Comparison of ENCODE assay signal across 13 cellular contexts in the genomic region with DNA sequence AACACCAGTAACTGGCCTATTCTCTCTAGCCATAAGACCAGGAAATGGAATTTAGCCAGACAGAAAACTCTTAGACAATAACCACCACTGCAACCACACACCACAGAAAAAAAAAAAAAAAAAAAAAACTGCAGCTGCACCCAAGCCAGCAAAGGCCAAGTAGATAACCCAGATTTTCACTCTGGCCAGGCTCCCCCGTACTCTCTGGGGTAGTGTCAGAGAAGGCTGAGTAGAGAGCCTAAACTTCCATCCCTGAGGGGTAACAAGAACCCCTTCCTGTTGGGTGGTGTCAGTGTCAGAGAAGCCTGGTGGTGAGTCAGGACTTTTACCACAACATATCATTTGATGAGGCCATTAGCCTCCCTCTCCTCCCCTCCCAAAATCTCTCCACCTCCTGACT. TPM values are rescaled to one million over a fixed set of nuclear protein-coding genes. Genes with fewer than 3 reads are reported as not detected.
DNase-seq lines count a peak whose midpoint lies in the region; ATAC-seq and TF ChIP-seq lines count a peak whose summit lies in the region.
"Had no signal": no experiment of that assay in that cellular context is flagged by ENCODE, and none has a peak within 500 bp of the region (broad histone marks: within the 10 kb centered on the region; RNA-seq: fewer than 3 reads in every experiment).

No MANE protein-coding gene starts in this region.

- peak overlapping the region; percentile 6 for H3K27ac Mint-ChIP-seq in activated CD4-positive, alpha-beta memory T cell treated with anti-CD3 and anti-CD28 coated beads, Interleukin-2, amount 10 ng/mL, durations not matched to agents 7 days and 5 days
- H3K27ac Mint-ChIP-seq in activated CD4-positive, alpha-beta memory T cell treated with anti-CD3 and anti-CD28 coated beads for 36 hours, result no peak overlapping the region
- H3K27ac Mint-ChIP-seq in activated CD4-positive, alpha-beta T cell treated with anti-CD3 and anti-CD28 coated beads for 36 hours, result no peak overlapping the region

- CTCF ChIA-PET in activated CD4-positive, alpha-beta memory T cell treated with anti-CD3 and anti-CD28 coated beads, Interleukin-2, amount 10 ng/mL, durations not matched to agents 7 days and 5 days (lab: Charles Lee), result no interaction called here
- CTCF ChIA-PET in activated CD4-positive, alpha-beta memory T cell treated with anti-CD3 and anti-CD28 coated beads for 36 hours (lab: Charles Lee), result no interaction called here
- CTCF ChIA-PET in activated CD4-positive, alpha-beta T cell treated with anti-CD3 and anti-CD28 coated beads for 36 hours (lab: Charles Lee), result interaction anchor here (0.6 kb wide), 1 partner anchor 362 kb away, joined by 3 read pairs; no protein-coding TSS in a partner anchor

- H3K4me3 ChIP-seq in prostate gland, result no peak overlapping the region
- H3K4me3 ChIP-seq: colonic mucosa had no signal

- no peak for DNase-seq in activated CD4-positive, alpha-beta memory T cell treated with anti-CD3 and anti-CD28 coated beads, Interleukin-2, amount 10 ng/mL, durations not matched to agents 7 days and 5 days
- no peak for DNase-seq in activated CD4-positive, alpha-beta memory T cell treated with anti-CD3 and anti-CD28 coated beads for 36 hours
- peak; percentile 46 for DNase-seq in LHCN-M2 (ENCODE audit: low read depth)
- DNase-seq in astrocyte of the hippocampus (ENCODE audit: low read depth, low spot score), result peak; percentile 26
- DNase-seq in stimulated activated naive CD8-positive, alpha-beta T cell treated with anti-CD3 and anti-CD28 coated beads, Interleukin-15, Interleukin-2, amounts not matched to agents 100 U/mL and 50 U/mL, for 24 hours, result no peak
- no peak for DNase-seq in SK-N-DZ (ENCODE audit: low spot score)
- no peak for DNase-seq in prostate gland (ENCODE audit: low spot score)
- no peak for DNase-seq in activated CD4-positive, alpha-beta T cell treated with anti-CD3 and anti-CD28 coated beads for 36 hours
- DNase-seq: colonic mucosa; NCI-H2171; stimulated activated CD4-positive, alpha-beta T cell treated with anti-CD3 and anti-CD28 coated beads, Interleukin-15, amount 100 ng/mL, for 24 hours had no signal

- no peaks in the 10 kb centered on the region for H3K4me1 ChIP-seq in prostate gland (replicated peaks)
- H3K4me1 ChIP-seq: colonic mucosa had no signal

- TF ChIP-seq CTCF in prostate gland (IDR thresholded peaks at IDR 0.05), result no peak

- H3K36me3 Mint-ChIP-seq in activated CD4-positive, alpha-beta memory T cell treated with anti-CD3 and anti-CD28 coated beads, Interleukin-2, amount 10 ng/mL, durations not matched to agents 7 days and 5 days (ENCODE audit: low read depth), result no peaks in the 10 kb centered on the region
- H3K36me3 Mint-ChIP-seq in activated CD4-positive, alpha-beta memory T cell treated with anti-CD3 and anti-CD28 coated beads for 36 hours, result no peaks in the 10 kb centered on the region
- no peaks in the 10 kb centered on the region for H3K36me3 Mint-ChIP-seq in activated CD4-positive, alpha-beta T cell treated with anti-CD3 and anti-CD28 coated beads for 36 hours (ENCODE audit: low read depth)

- H3K4me1 Mint-ChIP-seq in activated CD4-positive, alpha-beta memory T cell treated with anti-CD3 and anti-CD28 coated beads, Interleukin-2, amount 10 ng/mL, durations not matched to agents 7 days and 5 days, result peaks cover 38% of the 10 kb centered on the region
- peaks cover 6% of the 10 kb centered on the region for H3K4me1 Mint-ChIP-seq in activated CD4-positive, alpha-beta memory T cell treated with anti-CD3 and anti-CD28 coated beads for 36 hours (ENCODE audit: low read depth)
- H3K4me1 Mint-ChIP-seq in activated CD4-positive, alpha-beta T cell treated with anti-CD3 and anti-CD28 coated beads for 36 hours, result peaks cover 8% of the 10 kb centered on the region

- H3K9me3 Mint-ChIP-seq in activated CD4-positive, alpha-beta memory T cell treated with anti-CD3 and anti-CD28 coated beads, Interleukin-2, amount 10 ng/mL, durations not matched to agents 7 days and 5 days, result no peaks in the 10 kb centered on the region
- H3K9me3 Mint-ChIP-seq in activated CD4-positive, alpha-beta memory T cell treated with anti-CD3 and anti-CD28 coated beads for 36 hours, result no peaks in the 10 kb centered on the region
- H3K9me3 Mint-ChIP-seq in activated CD4-positive, alpha-beta T cell treated with anti-CD3 and anti-CD28 coated beads for 36 hours (ENCODE audit: low read depth), result no peaks in the 10 kb centered on the region

- TF ChIP-seq POLR2A in prostate gland (IDR thresholded peaks at IDR 0.05), result no peak

- ATAC-seq in stimulated activated naive CD8-positive, alpha-beta T cell treated with anti-CD3 and anti-CD28 coated beads, Interleukin-15, Interleukin-2, amounts not matched to agents 100 U/mL and 50 U/mL, for 24 hours, result peak; percentile 60
- no peak for ATAC-seq in activated CD4-positive, alpha-beta T cell treated with anti-CD3 and anti-CD28 coated beads for 36 hours

- WGBS in prostate gland, result 20% methylated on average over 1 of the region's 1 CpG

- H3K4me3 Mint-ChIP-seq in activated CD4-positive, alpha-beta memory T cell treated with anti-CD3 and anti-CD28 coated beads, Interleukin-2, amount 10 ng/mL, durations not matched to agents 7 days and 5 days, result no peak overlapping the region
- H3K4me3 Mint-ChIP-seq in activated CD4-positive, alpha-beta memory T cell treated with anti-CD3 and anti-CD28 coated beads for 36 hours, result no peak overlapping the region
- no peak overlapping the region for H3K4me3 Mint-ChIP-seq in activated CD4-positive, alpha-beta T cell treated with anti-CD3 and anti-CD28 coated beads for 36 hours

- no peaks in the 10 kb centered on the region for H3K36me3 ChIP-seq in prostate gland
- H3K36me3 ChIP-seq: colonic mucosa had no signal

- POLR2A ChIA-PET in activated CD4-positive, alpha-beta memory T cell treated with anti-CD3 and anti-CD28 coated beads, Interleukin-2, amount 10 ng/mL, durations not matched to agents 7 days and 5 days (lab: Charles Lee), result no interaction called here
- POLR2A ChIA-PET in activated CD4-positive, alpha-beta memory T cell treated with anti-CD3 and anti-CD28 coated beads for 36 hours (lab: Charles Lee), result no interaction called here
- POLR2A ChIA-PET in activated CD4-positive, alpha-beta T cell treated with anti-CD3 and anti-CD28 coated beads for 36 hours (lab: Charles Lee), result no interaction called here

- peaks cover 45% of the 10 kb centered on the region for H3K27me3 Mint-ChIP-seq in activated CD4-positive, alpha-beta memory T cell treated with anti-CD3 and anti-CD28 coated beads, Interleukin-2, amount 10 ng/mL, durations not matched to agents 7 days and 5 days
- peaks cover 9% of the 10 kb centered on the region for H3K27me3 Mint-ChIP-seq in activated CD4-positive, alpha-beta memory T cell treated with anti-CD3 and anti-CD28 coated beads for 36 hours
- H3K27me3 Mint-ChIP-seq in activated CD4-positive, alpha-beta T cell treated with anti-CD3 and anti-CD28 coated beads for 36 hours, result peaks cover 31% of the 10 kb centered on the region

- H3K27ac ChIP-seq in prostate gland, result no peak overlapping the region
- H3K27ac ChIP-seq: colonic mucosa had no signal

- intact Hi-C loops in activated CD4-positive, alpha-beta memory T cell treated with anti-CD3 and anti-CD28 coated beads for 36 hours (cut with micrococcal nuclease), result no loop called here
- intact Hi-C loops in prostate gland (cut with DNase I), result loop anchor here (10.0 kb wide), 1 partner anchor 244 kb away; no protein-coding TSS in a partner anchor
- intact Hi-C loops in activated CD4-positive, alpha-beta T cell treated with anti-CD3 and anti-CD28 coated beads for 36 hours (cut with DNase I, micrococcal nuclease), result loop anchor here (5.0 to 10.0 kb wide), 2 partner anchors 304 to 743 kb away; a partner anchor contains a TSS

- no peaks in the 10 kb centered on the region for H3K27me3 ChIP-seq in prostate gland (replicated peaks; ENCODE audit: insufficient read depth)

- H3K9me3 ChIP-seq in prostate gland, result no peaks in the 10 kb centered on the region
- H3K9me3 ChIP-seq: colonic mucosa had no signal

RNA-seq across cellular contexts. Expression of a gene that starts 5.6 kb away (rescaled TPM):
- 10 to 100 TPM; 33.3 to 39.9 TPM for total RNA-seq in activated CD4-positive, alpha-beta memory T cell treated with anti-CD3 and anti-CD28 coated beads, Interleukin-2, amount 10 ng/mL, durations not matched to agents 7 days and 5 days
- 10 to 100 TPM; 25.4 to 25.5 TPM for total RNA-seq in activated CD4-positive, alpha-beta memory T cell treated with anti-CD3 and anti-CD28 coated beads for 36 hours
- total RNA-seq in LHCN-M2 (2014; rRNA removed) (6.8 and 13.5 TPM in 2 replicates), prostate gland (10 to 100 TPM; 11.9 to 29.1 TPM)
- 3.5 TPM for polyA plus RNA-seq in LHCN-M2 (2012)
- polyA plus RNA-seq in SK-N-DZ (2014; cell fraction: cytosol; rRNA removed), result 53.8 and 63.1 TPM in 2 replicates
- 49.4 and 62.7 TPM in 2 replicates for polyA plus RNA-seq in SK-N-DZ (2014; cell fraction: nucleus; rRNA removed)
- total RNA-seq in activated CD4-positive, alpha-beta T cell treated with anti-CD3 and anti-CD28 coated beads for 36 hours, result 10 to 100 TPM; 18.4 to 27.8 TPM

RNA-seq across cellular contexts. Expression of a gene that starts 15.9 kb away (rescaled TPM):
- under 1 TPM; 0.23 TPM for total RNA-seq in activated CD4-positive, alpha-beta memory T cell treated with anti-CD3 and anti-CD28 coated beads, Interleukin-2, amount 10 ng/mL, durations not matched to agents 7 days and 5 days
- not detected for total RNA-seq in activated CD4-positive, alpha-beta memory T cell treated with anti-CD3 and anti-CD28 coated beads for 36 hours
- total RNA-seq in LHCN-M2 (2014; rRNA removed), result not detected in 2 replicates
- polyA plus RNA-seq in LHCN-M2 (2012), result 0.35 TPM
- not detected in 2 replicates for polyA plus RNA-seq in SK-N-DZ (2014; cell fraction: cytosol; rRNA removed)
- 0.18 TPM in 1 of 2 replicates, not detected in the other for polyA plus RNA-seq in SK-N-DZ (2014; cell fraction: nucleus; rRNA removed)
- not detected for total RNA-seq in prostate gland
- under 1 TPM in 1 of 2 experiments, not detected in 1; 0.11 TPM for total RNA-seq in activated CD4-positive, alpha-beta T cell treated with anti-CD3 and anti-CD28 coated beads for 36 hours
- total RNA-seq: activated CD8-positive, alpha-beta memory T cell treated with anti-CD3 and anti-CD28 coated beads for 36 hours; mesenteric fat pad had no signal

Comparison
In these comparisons a context has a peak if more than half of its experiments do, and no peak if none do; other contexts are left out.
1. DNase-seq: peak in LHCN-M2 (single experiment) and astrocyte of the hippocampus (single experiment); none in activated CD4-positive, alpha-beta memory T cell treated with anti-CD3 and anti-CD28 coated beads, Interleukin-2, amount 10 ng/mL, durations not matched to agents 7 days and 5 days (single experiment), activated CD4-positive, alpha-beta memory T cell treated with anti-CD3 and anti-CD28 coated beads for 36 hours (single experiment), stimulated activated naive CD8-positive, alpha-beta T cell treated with anti-CD3 and anti-CD28 coated beads, Interleukin-15, Interleukin-2, amounts not matched to agents 100 U/mL and 50 U/mL, for 24 hours (single experiment), SK-N-DZ (single experiment), prostate gland (single experiment) and activated CD4-positive, alpha-beta T cell treated with anti-CD3 and anti-CD28 coated beads for 36 hours (single experiment).